In genomic region chr1:199272690-199273089, GRCh38 we compare ENCODE assay signal across 1 cellular context.
TF ChIP-seq lines count a peak whose summit lies in the region.

No MANE protein-coding gene starts in this region.

TF ChIP-seq in GM12878, 131 proteins besides CTCF, POLR2A, EP300 and RAD21 (continued from another document):
- peak; percentile 28 for TF ChIP-seq SKIL (IDR thresholded peaks at IDR 0.05; ENCODE audit: low read depth, poor library complexity, severe bottlenecking)
- peak; percentile 46; the same call in 1 of the 2 replicates for TF ChIP-seq PML (IDR thresholded peaks at IDR 0.05; ENCODE audit: low read length)
- TF ChIP-seq JUNB (IDR thresholded peaks at IDR 0.05): peak; percentile 86
- peak; percentile 47; the same call in 1 of the 2 replicates for TF ChIP-seq PAX5 (IDR thresholded peaks at IDR 0.05; ENCODE audit: borderline replicate concordance, low read depth, low read length)
- 0 out of 2 replicates have a peak, but pooled peaks have one; percentile 33 for TF ChIP-seq CBX5 (IDR thresholded peaks at IDR 0.05; ENCODE audit: low read depth)
- 0 out of 2 replicates have a peak, but pooled peaks have one; percentile 27 for TF ChIP-seq BMI1 (IDR thresholded peaks at IDR 0.05; ENCODE audit: borderline replicate concordance)
- peak; percentile 64; the same call in 1 of the 2 replicates for TF ChIP-seq CBFB (IDR thresholded peaks at IDR 0.05; ENCODE audit: low read depth)
- no peak; the same call in 2 of the 3 replicates for TF ChIP-seq POU2F2 (IDR thresholded peaks at IDR 0.05; ENCODE audit: borderline replicate concordance, low read depth, low read length)
- TF ChIP-seq NBN (IDR thresholded peaks at IDR 0.05): no peak
- peak; percentile 88 for TF ChIP-seq MTA2 (IDR thresholded peaks at IDR 0.05; ENCODE audit: low read depth)
- TF ChIP-seq RELA (IDR thresholded peaks at IDR 0.05; ENCODE audit: borderline replicate concordance, partially characterized antibody): peak; percentile 36
- TF ChIP-seq CHD1 (IDR thresholded peaks at IDR 0.05; ENCODE audit: low read depth, low read length): no peak
- peak; percentile 88 for TF ChIP-seq BCL11A (IDR thresholded peaks at IDR 0.05; ENCODE audit: low read depth, low read length)
- peak; percentile 87 for TF ChIP-seq RELB (IDR thresholded peaks at IDR 0.05; ENCODE audit: low read depth)
- TF ChIP-seq NR2C1 (IDR thresholded peaks at IDR 0.05): no peak
- TF ChIP-seq CREB1 (IDR thresholded peaks at IDR 0.05; ENCODE audit: low read depth): peak; percentile 39; the same call in 1 of the 2 replicates
- TF ChIP-seq STAT1 (conservative IDR thresholded peaks at IDR 0.05): no peak
- peak; percentile 96 for TF ChIP-seq NFIC (IDR thresholded peaks at IDR 0.05; ENCODE audit: low read depth, low read length)
- peak; percentile 83 for TF ChIP-seq NR2F1 (conservative IDR thresholded peaks at IDR 0.05)
- no peak for TF ChIP-seq CEBPZ (IDR thresholded peaks at IDR 0.05; ENCODE audit: low read depth, low read length)
- TF ChIP-seq BCL3 (IDR thresholded peaks at IDR 0.05; ENCODE audit: borderline replicate concordance, insufficient read depth, low read depth, low read length, poor library complexity, severe bottlenecking): peak; percentile 59
- TF ChIP-seq MEF2B (IDR thresholded peaks at IDR 0.05; ENCODE audit: partially characterized antibody, poor library complexity, severe bottlenecking): peak; percentile 66
- peak; percentile 80 for TF ChIP-seq RFX5 (IDR thresholded peaks at IDR 0.05; ENCODE audit: low read depth, low read length)
- TF ChIP-seq CBX3 (IDR thresholded peaks at IDR 0.05; ENCODE audit: borderline replicate concordance, low read depth): no peak
- no peak for TF ChIP-seq IRF3 (IDR thresholded peaks at IDR 0.05)
- TF ChIP-seq TCF12 (IDR thresholded peaks at IDR 0.05; ENCODE audit: low read depth, low read length): peak; percentile 92
- TF ChIP-seq EED (IDR thresholded peaks at IDR 0.05; ENCODE audit: low read depth): peak; percentile 81
- peak; percentile 79 for TF ChIP-seq ATF7 (IDR thresholded peaks at IDR 0.05; ENCODE audit: low read depth)
- TF ChIP-seq DPF2 (IDR thresholded peaks at IDR 0.05): peak; percentile 48
- no peak for TF ChIP-seq YY1 (IDR thresholded peaks at IDR 0.05; ENCODE audit: low read depth, low read length)
- TF ChIP-seq SP1 (IDR thresholded peaks at IDR 0.05; ENCODE audit: low read depth, low read length): peak; percentile 44
- TF ChIP-seq SUZ12 (IDR thresholded peaks at IDR 0.05; ENCODE audit: unreplicated experiment): no peak
- no peak for TF ChIP-seq ZNF384 (IDR thresholded peaks at IDR 0.05; ENCODE audit: borderline replicate concordance, low read depth, low read length)
- 0 out of 3 replicates have a peak, but pooled peaks of 1 of the 2 experiments have one; percentile 8 for TF ChIP-seq EGR1 (IDR thresholded peaks at IDR 0.05; ENCODE audit: borderline replicate concordance in 1 of 2, low read depth in 2 of 2, low read length in 2 of 2)
- TF ChIP-seq KAT2A (conservative IDR thresholded peaks at IDR 0.05; ENCODE audit: control insufficient read depth, low read depth, low read length): no peak
- TF ChIP-seq NRF1 (conservative IDR thresholded peaks at IDR 0.05; ENCODE audit: low read depth, low read length): no peak
- peak; percentile 83 for TF ChIP-seq ELK1 (IDR thresholded peaks at IDR 0.05; ENCODE audit: low read depth, low read length)
- TF ChIP-seq FOS (IDR thresholded peaks at IDR 0.05; ENCODE audit: borderline replicate concordance, extremely low read depth, insufficient read length): no peak
- TF ChIP-seq IRF4 (IDR thresholded peaks at IDR 0.05; ENCODE audit: low read depth, low read length): peak; percentile 77; the same call in 1 of the 2 replicates
- TF ChIP-seq ZNF687 (IDR thresholded peaks at IDR 0.05): no peak
